In the genomic region with DNA sequence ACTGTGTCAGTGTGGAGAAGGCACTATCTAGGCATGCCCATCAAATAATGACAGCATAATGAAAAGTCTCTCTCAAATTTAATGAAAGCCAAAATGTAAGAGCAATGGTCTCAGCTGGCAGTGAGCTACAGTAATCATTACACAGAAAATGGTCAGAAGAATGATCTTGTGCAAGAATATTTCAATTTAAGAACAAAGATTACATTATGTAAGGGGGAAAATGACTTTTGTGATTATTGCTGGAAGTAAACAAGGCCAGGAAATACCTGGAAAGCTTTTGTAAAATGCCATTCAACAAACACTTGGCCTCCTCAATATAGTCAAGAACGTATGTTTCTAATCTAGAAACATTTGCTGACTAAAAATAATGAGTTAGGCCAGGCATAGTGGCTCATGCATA, we compare ENCODE assay signal across 26 cellular contexts.
DNase-seq lines count a peak whose midpoint lies in the region; ATAC-seq and TF ChIP-seq lines count a peak whose summit lies in the region.
"Had no signal": no experiment of that assay in that cellular context is flagged by ENCODE, and none has a peak within 500 bp of the region (broad histone marks: within the 10 kb centered on the region; RNA-seq: fewer than 3 reads in every experiment).

No MANE protein-coding gene starts in this region.

- TF ChIP-seq CTCF in IMR-90 (conservative IDR thresholded peaks at IDR 0.05; ENCODE audit: low read depth, low read length) (no peak), coronary artery (IDR thresholded peaks at IDR 0.05) (no peak), fibroblast of pulmonary artery (IDR thresholded peaks at IDR 0.05; ENCODE audit: low read length, missing control alignments) (no peak), tibial nerve (IDR thresholded peaks at IDR 0.05) (no peak), mesothelial cell of epicardium (IDR thresholded peaks at IDR 0.05; ENCODE audit: unreplicated experiment) (no peak)

- H3K4me1 Mint-ChIP-seq in mesothelial cell of epicardium = no peaks in the 10 kb centered on the region
- H3K4me1 Mint-ChIP-seq: CD14-positive monocyte had no signal

- peak overlapping the region; percentile 9; the same call in 1 of the 2 replicates for H3K18ac ChIP-seq in IMR-90 (ENCODE audit: low read depth, low read length)

- peak overlapping the region; percentile 48; the same call in 1 of the 2 replicates for H2BK20ac ChIP-seq in IMR-90 (ENCODE audit: low read depth, low read length)

- 0 out of 3 replicates have a peak overlapping the region, but pooled peaks have one; percentile 7 for H2BK15ac ChIP-seq in IMR-90 (ENCODE audit: low read depth, low read length)

- no peak overlapping the region for H2AFZ ChIP-seq in IMR-90 (replicated peaks; ENCODE audit: low read length, poor library complexity)

- no peaks in the 10 kb centered on the region for H3K9me1 ChIP-seq in IMR-90 (ENCODE audit: insufficient read depth, low read length)

- no peak overlapping the region for H3K4me3 Mint-ChIP-seq in mesothelial cell of epicardium
- H3K4me3 Mint-ChIP-seq: CD14-positive monocyte; CD8-positive, alpha-beta memory T cell had no signal

- H3K9me3 Mint-ChIP-seq in mesothelial cell of epicardium = peaks cover 19% of the 10 kb centered on the region
- H3K9me3 Mint-ChIP-seq: CD8-positive, alpha-beta memory T cell had no signal

- H3K27ac ChIP-seq in IMR-90 (ENCODE audit: insufficient read depth, low read length) (no peak overlapping the region), coronary artery (peak overlapping the region; percentile 25 to 61), tibial nerve (peak overlapping the region; percentile 23 to 93 (median 76))

- CTCF ChIA-PET in IMR-90 (lab: Yijun Ruan, JAX) = no interaction called here

- H3K27me3 Mint-ChIP-seq in mesothelial cell of epicardium (ENCODE audit: low read depth) = no peaks in the 10 kb centered on the region
- H3K27me3 Mint-ChIP-seq: CD8-positive, alpha-beta memory T cell had no signal

- H3K36me3 Mint-ChIP-seq in mesothelial cell of epicardium = peaks cover 39% of the 10 kb centered on the region

- H4K20me1 ChIP-seq in IMR-90 (ENCODE audit: insufficient read depth, low read length) = no peaks in the 10 kb centered on the region

- H3K4me3 ChIP-seq in IMR-90 (ENCODE audit: insufficient read depth, low read depth, low read length) = no peak overlapping the region
- H3K4me3 ChIP-seq in coronary artery = no peak overlapping the region
- H3K4me3 ChIP-seq in fibroblast of pulmonary artery (replicated peaks; ENCODE audit: low read depth, low read length) = no peak overlapping the region
- no peak overlapping the region for H3K4me3 ChIP-seq in tibial nerve
- H3K4me3 ChIP-seq: K562 had no signal

- H2AK9ac ChIP-seq in IMR-90 (replicated peaks; ENCODE audit: low read depth, low read length, poor library complexity) = no peak overlapping the region

- H4K5ac ChIP-seq in IMR-90 (ENCODE audit: low read depth, low read length) = peak overlapping the region; percentile 42; the same call in 1 of the 2 replicates

- POLR2A ChIA-PET in IMR-90 (lab: Charles Lee; ENCODE audit: unreplicated experiment) = no interaction called here

- no peak overlapping the region for H3K4me2 ChIP-seq in IMR-90 (ENCODE audit: low read depth, low read length)

- H3K56ac ChIP-seq in IMR-90 (ENCODE audit: extremely low read depth, insufficient read depth, low read length) = no peak overlapping the region

- DNase-seq in IMR-90 (no peak), coronary artery (ENCODE audit: low spot score) (no peak), fibroblast of pulmonary artery (ENCODE audit: low read depth) (peak; percentile 48), tibial nerve (ENCODE audit: low spot score in 2 of 2) (no peak), mesothelial cell of epicardium (ENCODE audit: low spot score in 2 of 2, unreplicated experiment in 2 of 2) (no peak)
- DNase-seq: BE2C; CD8-positive, alpha-beta memory T cell; DMS 273 treated with DMSO at 0.1 percent for 48 hours; DMS79; EL; GDM1; Kasumi-1; NCI-H1092 treated with DMSO at 0.1 percent for 48 hours; NCI-H1436 treated with DMSO at 0.1 percent for 48 hours; NCI-H187 treated with DMSO at 0.1 percent for 48 hours; NCI-H2107; NCI-H446; NCI-H526; NCI-H82; NK-92 treated with Interleukin-12 subunit alpha and Interleukin-12 subunit beta, amount 100 ng/mL, for 24 hours; PC-3 had no signal

- H3K36me3 ChIP-seq in IMR-90 (ENCODE audit: control insufficient read depth, insufficient read depth, low read length) (no peaks in the 10 kb centered on the region; the same call in 1 of the 2 replicates), tibial nerve (peaks cover 0 to 34% (median 0%) of the 10 kb centered on the region in 3 donors)
- H3K36me3 ChIP-seq: BE2C had no signal

- H4K91ac ChIP-seq in IMR-90 (ENCODE audit: insufficient read depth, low read depth, low read length) = no peak overlapping the region

- ATAC-seq in IMR-90 (ENCODE audit: low read depth) (no peak), HG03108 (IDR thresholded peaks at IDR 0.05; ENCODE audit: unreplicated experiment) (no peak), HG03469 (IDR thresholded peaks at IDR 0.05; ENCODE audit: unreplicated experiment) (no peak)
- ATAC-seq: HCT116, K562, PC-3 had no signal

- no peak for TF ChIP-seq RAD21 in IMR-90 (IDR thresholded peaks at IDR 0.05; ENCODE audit: low read length)

- no peak overlapping the region for H3K14ac ChIP-seq in IMR-90 (replicated peaks; ENCODE audit: low read depth, low read length)

- H3K27me3 ChIP-seq in IMR-90 (ENCODE audit: control insufficient read depth, insufficient read depth, low read length) (no peaks in the 10 kb centered on the region), tibial nerve (no peaks in the 10 kb centered on the region)
- H3K27me3 ChIP-seq: BE2C had no signal

- H3K4me1 ChIP-seq in IMR-90 (ENCODE audit: control insufficient read depth, insufficient read depth, low read length) (peaks cover 9% of the 10 kb centered on the region), tibial nerve (peaks cover 0 to 63% (median 11%) of the 10 kb centered on the region in 4 donors)
- H3K4me1 ChIP-seq: BE2C had no signal

- WGBS in IMR-90 (ENCODE audit: extremely low coverage in 2 of 2, insufficient read length in 1 of 2), 2 experiments = no CpG with 5 or more reads among the region's 1 CpG
- 35 to 44% methylated on average over 1 of the region's 1 CpG for WGBS in tibial nerve, 2 donors

- peaks cover 5% of the 10 kb centered on the region for H3K9me3 ChIP-seq in IMR-90 (ENCODE audit: control insufficient read depth, insufficient read depth, low read length)
- H3K9me3 ChIP-seq in tibial nerve = no peaks in the 10 kb centered on the region
- H3K9me3 ChIP-seq: BE2C had no signal

- no peak overlapping the region for H2AK5ac ChIP-seq in IMR-90 (ENCODE audit: low read depth, low read length)

- TF ChIP-seq EP300 in tibial nerve (IDR thresholded peaks at IDR 0.05) = no peak

- no peak overlapping the region for H3K9ac ChIP-seq in IMR-90 (ENCODE audit: low read depth, low read length)

- BruUV-seq in IMR-90 (replicated peaks; lab: Mats Ljungman, UMichigan) = no TSS peak

- intact Hi-C loops in IMR-90 (cut with micrococcal nuclease) = loop anchor here (5.0 kb wide), 1 partner anchor 42 kb away; no protein-coding TSS in a partner anchor

- no peak overlapping the region for H3K23ac ChIP-seq in IMR-90 (ENCODE audit: low read depth, low read length)

- no peak overlapping the region for H3K27ac Mint-ChIP-seq in mesothelial cell of epicardium
- H3K27ac Mint-ChIP-seq: CD14-positive monocyte; CD8-positive, alpha-beta memory T cell had no signal

- dilution Hi-C loops in IMR-90 (cut with HindIII; ENCODE audit: low sequenced_read_pairs, unreplicated experiment) = no loop called here

- in situ Hi-C loops in IMR-90 (cut with MboI; ENCODE audit: low sequenced_read_pairs) = no loop called here

- H2BK5ac ChIP-seq in IMR-90 (ENCODE audit: low read depth, low read length, poor library complexity, severe bottlenecking) = peak overlapping the region; percentile 5

- H3K4ac ChIP-seq in IMR-90 (ENCODE audit: low read depth, low read length) = peak overlapping the region; percentile 6; the same call in 1 of the 2 replicates

- H3K79me1 ChIP-seq in IMR-90 (ENCODE audit: low read depth in 1 of 2, low read length in 2 of 2) = peaks cover 0 to 8% of the 10 kb centered on the region in 2 experiments; a peak in 1 of 4 replicates

- H2BK120ac ChIP-seq in IMR-90 (ENCODE audit: low read depth, low read length) = peak overlapping the region; percentile 70

- TF ChIP-seq POLR2A in IMR-90 (IDR thresholded peaks at IDR 0.05; ENCODE audit: low read depth, low read length) = no peak
- no peak for TF ChIP-seq POLR2A in tibial nerve (IDR thresholded peaks at IDR 0.05)

- no peak overlapping the region for H4K8ac ChIP-seq in IMR-90 (ENCODE audit: low read depth in 2 of 2, low read length in 2 of 2)

TF ChIP-seq in IMR-90, 13 proteins besides CTCF, POLR2A, EP300 and RAD21:
- no peak for TF ChIP-seq MAZ (IDR thresholded peaks at IDR 0.05; ENCODE audit: borderline replicate concordance, low read depth, low read length)
- no peak for TF ChIP-seq RCOR1 (IDR thresholded peaks at IDR 0.05; ENCODE audit: insufficient replicate concordance, low read length)
- TF ChIP-seq MAFK (IDR thresholded peaks at IDR 0.05; ENCODE audit: low read depth, low read length) = no peak
